Comparison of ENCODE assay signal across 1 cellular context in the genomic region with DNA sequence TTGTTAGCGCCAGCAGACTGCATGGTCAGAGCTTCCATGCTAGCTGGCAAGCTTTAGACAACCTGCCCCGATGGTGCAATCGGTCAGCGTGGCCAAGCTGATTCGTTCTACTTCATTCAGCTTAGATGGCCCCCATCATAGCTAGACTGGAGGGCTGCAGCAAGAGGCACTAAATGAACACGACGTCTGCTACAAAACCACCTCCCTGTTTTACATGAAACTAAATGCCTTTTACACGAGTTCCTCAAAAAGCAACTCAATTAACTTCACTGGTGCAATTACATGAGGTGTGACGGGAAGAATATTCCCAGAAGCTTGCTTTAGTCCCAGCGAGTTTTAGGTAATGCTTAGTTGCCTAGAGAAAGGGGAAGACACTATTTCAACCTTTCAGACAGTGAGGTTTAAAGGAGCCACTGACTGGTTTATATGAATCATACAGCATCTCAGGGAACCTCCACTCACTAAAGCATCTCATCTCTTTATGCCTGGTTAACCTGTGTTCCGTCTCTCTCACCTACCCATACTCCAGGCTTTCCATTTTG.
TF ChIP-seq lines count a peak whose summit lies in the region.

No MANE protein-coding gene starts in this region.

TF ChIP-seq in HepG2, 621 proteins besides CTCF, POLR2A, EP300 and RAD21:
- TF ChIP-seq CSRNP1 (CRISPR knock-in tag; IDR thresholded peaks at IDR 0.05) (no peak), LRRFIP1 (CRISPR knock-in tag; conservative IDR thresholded peaks at IDR 0.05) (no peak), TMF1 (CRISPR knock-in tag; IDR thresholded peaks at IDR 0.05; ENCODE audit: low read depth) (no peak), ZNF792 (CRISPR knock-in tag; IDR thresholded peaks at IDR 0.05) (no peak), IRF1 (CRISPR knock-in tag; IDR thresholded peaks at IDR 0.05; ENCODE audit: low read depth) (no peak), SYNCRIP (IDR thresholded peaks at IDR 0.05; ENCODE audit: insufficient read depth, low read depth, low read length) (no peak), HHEX (CRISPR knock-in tag; IDR thresholded peaks at IDR 0.05) (no peak), SP5 (CRISPR knock-in tag; IDR thresholded peaks at IDR 0.05; ENCODE audit: borderline replicate concordance, low read depth) (no peak), ARID3A (IDR thresholded peaks at IDR 0.05; ENCODE audit: low read depth, low read length) (no peak), ZNF274 (CRISPR knock-in tag; IDR thresholded peaks at IDR 0.05) (no peak), SRSF9 (IDR thresholded peaks at IDR 0.05; ENCODE audit: borderline replicate concordance, insufficient read depth, low read depth, low read length, poor library complexity, severe bottlenecking) (no peak), ZNF513 (CRISPR knock-in tag; conservative IDR thresholded peaks at IDR 0.05) (no peak)
- TF ChIP-seq, protein P1, sequence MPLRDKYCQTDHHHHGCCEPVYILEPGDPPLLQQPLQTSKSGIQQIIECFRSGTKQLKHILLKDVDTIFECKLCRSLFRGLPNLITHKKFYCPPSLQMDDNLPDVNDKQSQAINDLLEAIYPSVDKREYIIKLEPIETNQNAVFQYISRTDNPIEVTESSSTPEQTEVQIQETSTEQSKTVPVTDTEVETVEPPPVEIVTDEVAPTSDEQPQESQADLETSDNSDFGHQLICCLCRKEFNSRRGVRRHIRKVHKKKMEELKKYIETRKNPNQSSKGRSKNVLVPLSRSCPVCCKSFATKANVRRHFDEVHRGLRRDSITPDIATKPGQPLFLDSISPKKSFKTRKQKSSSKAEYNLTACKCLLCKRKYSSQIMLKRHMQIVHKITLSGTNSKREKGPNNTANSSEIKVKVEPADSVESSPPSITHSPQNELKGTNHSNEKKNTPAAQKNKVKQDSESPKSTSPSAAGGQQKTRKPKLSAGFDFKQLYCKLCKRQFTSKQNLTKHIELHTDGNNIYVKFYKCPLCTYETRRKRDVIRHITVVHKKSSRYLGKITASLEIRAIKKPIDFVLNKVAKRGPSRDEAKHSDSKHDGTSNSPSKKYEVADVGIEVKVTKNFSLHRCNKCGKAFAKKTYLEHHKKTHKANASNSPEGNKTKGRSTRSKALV (CRISPR knock-in tag; IDR thresholded peaks at IDR 0.05), result no peak
- TF ChIP-seq, protein P2, sequence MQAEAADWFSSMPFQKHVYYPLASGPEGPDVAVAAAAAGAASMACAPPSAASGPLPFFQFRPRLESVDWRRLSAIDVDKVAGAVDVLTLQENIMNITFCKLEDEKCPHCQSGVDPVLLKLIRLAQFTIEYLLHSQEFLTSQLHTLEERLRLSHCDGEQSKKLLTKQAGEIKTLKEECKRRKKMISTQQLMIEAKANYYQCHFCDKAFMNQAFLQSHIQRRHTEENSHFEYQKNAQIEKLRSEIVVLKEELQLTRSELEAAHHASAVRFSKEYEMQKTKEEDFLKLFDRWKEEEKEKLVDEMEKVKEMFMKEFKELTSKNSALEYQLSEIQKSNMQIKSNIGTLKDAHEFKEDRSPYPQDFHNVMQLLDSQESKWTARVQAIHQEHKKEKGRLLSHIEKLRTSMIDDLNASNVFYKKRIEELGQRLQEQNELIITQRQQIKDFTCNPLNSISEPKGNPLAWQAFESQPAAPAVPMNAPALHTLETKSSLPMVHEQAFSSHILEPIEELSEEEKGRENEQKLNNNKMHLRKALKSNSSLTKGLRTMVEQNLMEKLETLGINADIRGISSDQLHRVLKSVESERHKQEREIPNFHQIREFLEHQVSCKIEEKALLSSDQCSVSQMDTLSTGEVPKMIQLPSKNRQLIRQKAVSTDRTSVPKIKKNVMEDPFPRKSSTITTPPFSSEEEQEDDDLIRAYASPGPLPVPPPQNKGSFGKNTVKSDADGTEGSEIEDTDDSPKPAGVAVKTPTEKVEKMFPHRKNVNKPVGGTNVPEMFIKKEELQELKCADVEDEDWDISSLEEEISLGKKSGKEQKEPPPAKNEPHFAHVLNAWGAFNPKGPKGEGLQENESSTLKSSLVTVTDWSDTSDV (CRISPR knock-in tag; IDR thresholded peaks at IDR 0.05), result no peak
